Comparison of ENCODE assay signal across 11 cellular contexts in genomic region chr5:146751054-146751453, GRCh38.
DNase-seq lines count a peak whose midpoint lies in the region; ATAC-seq, FAIRE-seq and TF ChIP-seq lines count a peak whose summit lies in the region.
"Had no signal": no experiment of that assay in that cellular context is flagged by ENCODE, and none has a peak within 500 bp of the region (broad histone marks: within the 10 kb centered on the region; RNA-seq: fewer than 3 reads in every experiment).

No MANE protein-coding gene starts in this region.

- H3K4me1 Mint-ChIP-seq in activated CD4-positive, alpha-beta T cell treated with anti-CD3 and anti-CD28 coated beads, Interleukin-2, amount 10 ng/mL, durations not matched to agents 7 days and 5 days, result peaks cover 40% of the 10 kb centered on the region

- FAIRE-seq in pancreas (lab: Jason Lieb, UNC), result no peak
- FAIRE-seq: colon had no signal

- TF ChIP-seq CTCF in body of pancreas (IDR thresholded peaks at IDR 0.05) (no peak), pancreas (IDR thresholded peaks at IDR 0.05) (no peak)

- H3K4me3 Mint-ChIP-seq in activated CD4-positive, alpha-beta T cell treated with anti-CD3 and anti-CD28 coated beads, Interleukin-2, amount 10 ng/mL, durations not matched to agents 7 days and 5 days, result no peak overlapping the region

- H3K27ac ChIP-seq in body of pancreas (peak overlapping the region in 1 of 4 donors; percentile 63), pancreas (no peak overlapping the region)
- H3K27ac ChIP-seq: parathyroid adenoma had no signal

- intact Hi-C loops in body of pancreas (cut with DNase I) (no loop called here), pancreas (cut with DNase I) (no loop called here)

- 33 to 48% methylated on average over 3 of the region's 3 CpGs for WGBS in body of pancreas, 2 donors
- WGBS in pancreas, 2 donors, result 37 to 40% methylated on average over 3 of the region's 3 CpGs

- ATAC-seq in body of pancreas, result peak; percentile 72
- ATAC-seq in pancreas, result peak in 3 of 4 donors; percentile 55 to 80 (median 69)

- TF ChIP-seq POLR2A in body of pancreas (IDR thresholded peaks at IDR 0.05), result no peak

- H3K4me3 ChIP-seq in body of pancreas (no peak overlapping the region), pancreas (no peak overlapping the region)

- POLR2A ChIA-PET in activated CD4-positive, alpha-beta T cell treated with anti-CD3 and anti-CD28 coated beads, Interleukin-2, amount 10 ng/mL, durations not matched to agents 7 days and 5 days (lab: Charles Lee), result no interaction called here

- H3K9me3 ChIP-seq in body of pancreas, result no peaks in the 10 kb centered on the region
- H3K9me3 ChIP-seq in pancreas, result no peaks in the 10 kb centered on the region

- H3K9me3 Mint-ChIP-seq in activated CD4-positive, alpha-beta T cell treated with anti-CD3 and anti-CD28 coated beads, Interleukin-2, amount 10 ng/mL, durations not matched to agents 7 days and 5 days, result peaks cover 23% of the 10 kb centered on the region

- peaks cover 18% of the 10 kb centered on the region for H3K36me3 Mint-ChIP-seq in activated CD4-positive, alpha-beta T cell treated with anti-CD3 and anti-CD28 coated beads, Interleukin-2, amount 10 ng/mL, durations not matched to agents 7 days and 5 days (ENCODE audit: low read depth)

- H3K36me3 ChIP-seq in body of pancreas (replicated peaks in 1 of 2; ENCODE audit: insufficient read depth in 1 of 2, low read depth in 2 of 2) (no peaks in the 10 kb centered on the region), pancreas (no peaks in the 10 kb centered on the region)

- peak overlapping the region; percentile 95 for H3K27ac Mint-ChIP-seq in activated CD4-positive, alpha-beta T cell treated with anti-CD3 and anti-CD28 coated beads, Interleukin-2, amount 10 ng/mL, durations not matched to agents 7 days and 5 days

- H3K4me1 ChIP-seq in body of pancreas (peaks cover 11% of the 10 kb centered on the region), pancreas (peaks cover 0 to 5% (median 0%) of the 10 kb centered on the region in 3 donors)

- no peaks in the 10 kb centered on the region for H3K27me3 ChIP-seq in body of pancreas
- no peaks in the 10 kb centered on the region for H3K27me3 ChIP-seq in pancreas

- no peaks in the 10 kb centered on the region for H3K27me3 Mint-ChIP-seq in activated CD4-positive, alpha-beta T cell treated with anti-CD3 and anti-CD28 coated beads, Interleukin-2, amount 10 ng/mL, durations not matched to agents 7 days and 5 days

- no peak for DNase-seq in activated CD4-positive, alpha-beta T cell treated with anti-CD3 and anti-CD28 coated beads, Interleukin-2, amount 10 ng/mL, durations not matched to agents 7 days and 5 days
- no peak for DNase-seq in activated CD4-positive, alpha-beta T cell treated with anti-CD3 and anti-CD28 coated beads for 4 hours
- DNase-seq in NCI-H2196 (lab: John Stamatoyannopoulos, UW; ENCODE audit: unreplicated experiment) (peak; percentile 62), body of pancreas (peak in 1 of 4 donors; percentile 6), pancreas (no peak), putamen (ENCODE audit: low spot score) (no peak), NCI-H774 (lab: John Stamatoyannopoulos, UW) (no peak)
- DNase-seq in stimulated activated CD8-positive, alpha-beta memory T cell treated with anti-CD3 and anti-CD28 coated beads, Interleukin-4, amount 100 ng/mL, for 48 hours, result no peak
- DNase-seq: NCI-H1436 had no signal

- CTCF ChIA-PET in activated CD4-positive, alpha-beta T cell treated with anti-CD3 and anti-CD28 coated beads, Interleukin-2, amount 10 ng/mL, durations not matched to agents 7 days and 5 days (lab: Charles Lee), result no interaction called here
